ENCODE assay signal across 37 cellular contexts in the genomic region with DNA sequence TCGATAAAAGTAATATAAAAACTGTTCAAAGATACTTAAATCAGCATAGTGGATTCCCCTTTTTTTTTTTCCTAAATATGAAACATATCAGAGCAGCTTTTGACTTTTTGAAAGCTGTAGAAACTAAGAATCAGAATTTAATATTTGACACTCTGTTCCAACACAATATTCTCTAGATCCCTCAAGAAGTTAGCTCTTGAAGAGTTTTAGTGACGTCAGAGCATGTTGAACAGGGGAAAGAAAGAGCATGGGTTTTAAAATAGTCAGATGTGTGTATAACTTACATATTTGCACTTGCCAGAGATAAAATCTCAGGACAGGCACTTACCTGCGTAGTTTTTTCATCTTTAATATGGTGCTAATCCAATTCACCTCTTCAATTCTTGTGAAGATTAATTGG.
"Had no signal": no experiment of that assay in that cellular context is flagged by ENCODE, and none has a peak within 500 bp of the region (broad histone marks: within the 10 kb centered on the region; RNA-seq: fewer than 3 reads in every experiment).

No MANE protein-coding gene starts in this region.

- H3K4me1 ChIP-seq: body of pancreas, breast epithelium had no signal

- DNase-seq: activated B cell treated with CpG ODN at 0.5 μM for 24 hours; activated CD4-positive, alpha-beta memory T cell treated with anti-CD3 and anti-CD28 coated beads for 36 hours; activated CD4-positive, alpha-beta T cell treated with anti-CD3 and anti-CD28 coated beads for 4 hours; activated CD4-positive, alpha-beta T cell treated with anti-CD3 and anti-CD28 coated beads, Interleukin-2, amount 10 ng/mL, durations not matched to agents 24 days and 14 days; activated CD4-positive, alpha-beta T cell treated with anti-CD3 and anti-CD28 coated beads, Interleukin-2, amount 50 U/mL, for 1 hour; activated CD4-positive, alpha-beta T cell treated with anti-CD3 and anti-CD28 coated beads, Interleukin-2, amount 50 U/mL, for 4 hours; activated CD4-positive, CD25-positive, alpha-beta regulatory T cell treated with anti-CD3 and anti-CD28 coated beads, Interleukin-2, amount 50 U/mL, for 72 hours; activated CD8-positive, alpha-beta memory T cell treated with anti-CD3 and anti-CD28 coated beads, Interleukin-2, amount 50 U/mL, for 4 hours; activated CD8-positive, alpha-beta T cell treated with anti-CD3 and anti-CD28 coated beads for 36 hours; activated effector memory CD4-positive, alpha-beta T cell treated with anti-CD3 and anti-CD28 coated beads, Interleukin-2, amount 50 U/mL, for 16 hours; activated gamma-delta T cell treated with Interleukin-2 at 50 U/mL for 16 hours; activated naive CD4-positive, alpha-beta T cell; activated naive CD4-positive, alpha-beta T cell treated with anti-CD3 and anti-CD28 coated beads for 36 hours; activated naive CD4-positive, alpha-beta T cell treated with anti-CD3 and anti-CD28 coated beads, Interleukin-2, amount 50 U/mL, for 16 hours; activated naive CD8-positive, alpha-beta T cell treated with anti-CD3 and anti-CD28 coated beads for 36 hours; activated T-cell treated with anti-CD3 and anti-CD28 coated beads for 4 hours; activated T-cell treated with anti-CD3 and anti-CD28 coated beads, Interleukin-2, amount 50 U/mL, for 1 hour; activated T-cell treated with anti-CD3 and anti-CD28 coated beads, Interleukin-2, amount 50 U/mL, for 4 hours; activated T-cell treated with anti-CD3 and anti-CD28 coated beads, Interleukin-2, amount 50 U/mL, for 72 hours; adrenal gland; amniotic stem cell; aorta; body of pancreas; brain microvascular endothelial cell; central memory CD4-positive, alpha-beta T cell; T-helper 1 cell; T-helper 2 cell; T-helper 9 cell had no signal

- H3K9me3 ChIP-seq: adrenal gland, body of pancreas, breast epithelium had no signal

- H3K27ac ChIP-seq: adrenal gland, body of pancreas, brain microvascular endothelial cell, breast epithelium, VCaP had no signal

- H3K27me3 ChIP-seq: adrenal gland, body of pancreas, breast epithelium had no signal

- H3K27me3 Mint-ChIP-seq: activated B cell treated with CpG ODN at 0.5 μM for 24 hours; activated CD4-positive, alpha-beta memory T cell treated with anti-CD3 and anti-CD28 coated beads for 36 hours; activated CD4-positive, alpha-beta T cell treated with anti-CD3 and anti-CD28 coated beads, Interleukin-2, amount 10 ng/mL, durations not matched to agents 24 days and 14 days; activated CD8-positive, alpha-beta T cell treated with anti-CD3 and anti-CD28 coated beads for 36 hours; activated naive CD8-positive, alpha-beta T cell treated with anti-CD3 and anti-CD28 coated beads for 36 hours; activated T-helper 17 cell treated with anti-CD3 and anti-CD28 coated beads, Interleukin-2, amount 50 U/mL, for 72 hours had no signal

- H3K4me3 ChIP-seq: adrenal gland, body of pancreas had no signal

- H3K27ac Mint-ChIP-seq: activated B cell treated with CpG ODN at 0.5 μM for 24 hours; activated CD4-positive, alpha-beta memory T cell treated with anti-CD3 and anti-CD28 coated beads for 36 hours; activated CD4-positive, alpha-beta T cell treated with anti-CD3 and anti-CD28 coated beads, Interleukin-2, amount 10 ng/mL, durations not matched to agents 24 days and 14 days; activated CD8-positive, alpha-beta T cell treated with anti-CD3 and anti-CD28 coated beads for 36 hours; activated naive CD4-positive, alpha-beta T cell treated with anti-CD3 and anti-CD28 coated beads for 36 hours; activated naive CD4-positive, alpha-beta T cell treated with anti-CD3 and anti-CD28 coated beads, Interleukin-2, amount 50 U/mL, for 72 hours; activated naive CD8-positive, alpha-beta T cell treated with anti-CD3 and anti-CD28 coated beads for 36 hours; activated T-cell treated with anti-CD3 and anti-CD28 coated beads, Interleukin-2, amount 50 U/mL, for 72 hours; activated T-helper 1 cell treated with anti-CD3 and anti-CD28 coated beads, Interleukin-12 subunit alpha, Interleukin-12 subunit beta, Interleukin-2, Interleukin-4 antibody, amounts not matched to agents 30 ng/mL and 10 ng/mL and 1 ng/mL, durations not matched to agents 14 hours and 24 hours and 36 hours; activated T-helper 17 cell treated with anti-CD3 and anti-CD28 coated beads, Interleukin-2, amount 50 U/mL, for 72 hours; T-helper 1 cell treated with Interleukin-12 subunit alpha and Interleukin-12 subunit beta and Interleukin-4 antibody, amounts not matched to agents 30 μg/mL and 1 μg/mL, for 36 hours; T-helper 2 cell treated with Interferon-gamma antibody and Interleukin-4, amounts not matched to agents 5 μg/mL and 100 μg/mL, for 36 hours had no signal

- H3K36me3 Mint-ChIP-seq: activated CD4-positive, alpha-beta memory T cell treated with anti-CD3 and anti-CD28 coated beads for 36 hours; activated naive CD4-positive, alpha-beta T cell treated with anti-CD3 and anti-CD28 coated beads, Interleukin-2, amount 50 U/mL, for 72 hours; activated naive CD8-positive, alpha-beta T cell treated with anti-CD3 and anti-CD28 coated beads for 36 hours had no signal

- ATAC-seq: activated CD8-positive, alpha-beta T cell treated with anti-CD3 and anti-CD28 coated beads for 36 hours; activated naive CD4-positive, alpha-beta T cell treated with anti-CD3 and anti-CD28 coated beads, Interleukin-2, amount 50 U/mL, for 72 hours; activated T-cell treated with anti-CD3 and anti-CD28 coated beads, Interleukin-2, amount 50 U/mL, for 4 hours; activated T-cell treated with anti-CD3 and anti-CD28 coated beads, Interleukin-2, amount 50 U/mL, for 72 hours; activated T-helper 17 cell treated with anti-CD3 and anti-CD28 coated beads, Interleukin-2, amount 50 U/mL, for 72 hours; body of pancreas had no signal

- H3K36me3 ChIP-seq: adrenal gland, brain microvascular endothelial cell, breast epithelium had no signal

- H3K4me1 Mint-ChIP-seq: activated B cell treated with CpG ODN at 0.5 μM for 24 hours; activated CD4-positive, alpha-beta T cell treated with anti-CD3 and anti-CD28 coated beads, Interleukin-2, amount 10 ng/mL, durations not matched to agents 24 days and 14 days; activated naive CD8-positive, alpha-beta T cell treated with anti-CD3 and anti-CD28 coated beads for 36 hours; activated T-helper 17 cell treated with anti-CD3 and anti-CD28 coated beads, Interleukin-2, amount 50 U/mL, for 72 hours had no signal

- FAIRE-seq: astrocyte, TTC549 had no signal

- H3K9me3 Mint-ChIP-seq: activated CD4-positive, alpha-beta memory T cell treated with anti-CD3 and anti-CD28 coated beads for 36 hours; activated CD4-positive, alpha-beta T cell treated with anti-CD3 and anti-CD28 coated beads, Interleukin-2, amount 10 ng/mL, durations not matched to agents 24 days and 14 days; activated T-cell treated with anti-CD3 and anti-CD28 coated beads, Interleukin-2, amount 50 U/mL, for 4 hours; activated T-cell treated with anti-CD3 and anti-CD28 coated beads, Interleukin-2, amount 50 U/mL, for 72 hours had no signal

- H3K4me3 Mint-ChIP-seq: activated B cell treated with CpG ODN at 0.5 μM for 24 hours; activated CD4-positive, alpha-beta memory T cell treated with anti-CD3 and anti-CD28 coated beads for 36 hours; activated CD4-positive, alpha-beta T cell treated with anti-CD3 and anti-CD28 coated beads, Interleukin-2, amount 10 ng/mL, durations not matched to agents 24 days and 14 days; activated CD8-positive, alpha-beta T cell treated with anti-CD3 and anti-CD28 coated beads for 36 hours; activated naive CD4-positive, alpha-beta T cell treated with anti-CD3 and anti-CD28 coated beads for 36 hours; activated naive CD8-positive, alpha-beta T cell treated with anti-CD3 and anti-CD28 coated beads for 36 hours; activated T-cell treated with anti-CD3 and anti-CD28 coated beads, Interleukin-2, amount 50 U/mL, for 4 hours; activated T-cell treated with anti-CD3 and anti-CD28 coated beads, Interleukin-2, amount 50 U/mL, for 72 hours; activated T-helper 1 cell treated with anti-CD3 and anti-CD28 coated beads, Interleukin-12 subunit alpha, Interleukin-12 subunit beta, Interleukin-2, Interleukin-4 antibody, amounts not matched to agents 30 ng/mL and 10 ng/mL and 1 ng/mL, durations not matched to agents 14 hours and 24 hours and 36 hours; activated T-helper 17 cell treated with anti-CD3 and anti-CD28 coated beads, Interleukin-2, amount 50 U/mL, for 72 hours; T-helper 1 cell treated with Interleukin-12 subunit alpha and Interleukin-12 subunit beta and Interleukin-4 antibody, amounts not matched to agents 30 μg/mL and 1 μg/mL, for 36 hours; T-helper 2 cell treated with Interferon-gamma antibody and Interleukin-4, amounts not matched to agents 5 μg/mL and 100 μg/mL, for 36 hours had no signal
